ENCODE assay signal across 32 cellular contexts in genomic region chr7:93429563-93429962, GRCh38.
"Had no signal": no experiment of that assay in that cellular context is flagged by ENCODE, and none has a peak within 500 bp of the region (broad histone marks: within the 10 kb centered on the region; RNA-seq: fewer than 3 reads in every experiment).

No MANE protein-coding gene starts in this region.

- H3K27me3 ChIP-seq: adrenal gland, ascending aorta, cardiac muscle cell had no signal

- H3K27ac Mint-ChIP-seq: activated B cell treated with CpG ODN at 0.5 μM for 24 hours; activated CD4-positive, alpha-beta memory T cell treated with anti-CD3 and anti-CD28 coated beads for 36 hours; activated CD4-positive, alpha-beta T cell treated with anti-CD3 and anti-CD28 coated beads, Interleukin-2, amount 10 ng/mL, durations not matched to agents 24 days and 14 days; activated naive CD4-positive, alpha-beta T cell treated with anti-CD3 and anti-CD28 coated beads for 36 hours; activated naive CD4-positive, alpha-beta T cell treated with anti-CD3 and anti-CD28 coated beads, Interleukin-2, amount 50 U/mL, for 72 hours; activated naive CD8-positive, alpha-beta T cell treated with anti-CD3 and anti-CD28 coated beads, Interleukin-2, amount 10 ng/mL, durations not matched to agents 7 days and 5 days; activated T-cell treated with anti-CD3 and anti-CD28 coated beads, Interleukin-2, amount 50 U/mL, for 72 hours; activated T-helper 1 cell treated with anti-CD3 and anti-CD28 coated beads, Interleukin-12 subunit alpha, Interleukin-12 subunit beta, Interleukin-2, Interleukin-4 antibody, amounts not matched to agents 30 ng/mL and 10 ng/mL and 1 ng/mL, durations not matched to agents 14 hours and 24 hours and 36 hours; activated T-helper 17 cell treated with anti-CD3 and anti-CD28 coated beads, Interleukin-2, amount 50 U/mL, for 72 hours; brain; T-helper 17 cell had no signal

- ATAC-seq: activated naive CD4-positive, alpha-beta T cell treated with anti-CD3 and anti-CD28 coated beads, Interleukin-2, amount 50 U/mL, for 72 hours; activated T-cell treated with anti-CD3 and anti-CD28 coated beads, Interleukin-2, amount 50 U/mL, for 4 hours; activated T-cell treated with anti-CD3 and anti-CD28 coated beads, Interleukin-2, amount 50 U/mL, for 72 hours; activated T-helper 17 cell treated with anti-CD3 and anti-CD28 coated beads, Interleukin-2, amount 50 U/mL, for 72 hours; T-cell; T-helper 17 cell had no signal

- H3K36me3 Mint-ChIP-seq: activated CD4-positive, alpha-beta memory T cell treated with anti-CD3 and anti-CD28 coated beads for 36 hours; activated naive CD4-positive, alpha-beta T cell treated with anti-CD3 and anti-CD28 coated beads, Interleukin-2, amount 50 U/mL, for 72 hours; brain; T-cell had no signal

- H3K4me1 Mint-ChIP-seq: activated T-helper 17 cell treated with anti-CD3 and anti-CD28 coated beads, Interleukin-2, amount 50 U/mL, for 72 hours; brain had no signal

- H3K27ac ChIP-seq: adrenal gland, ascending aorta, cardiac muscle cell, VCaP had no signal

- H3K9me3 Mint-ChIP-seq: activated B cell treated with CpG ODN at 0.5 μM for 24 hours; activated CD4-positive, alpha-beta memory T cell treated with anti-CD3 and anti-CD28 coated beads for 36 hours; activated CD4-positive, alpha-beta T cell treated with anti-CD3 and anti-CD28 coated beads, Interleukin-2, amount 10 ng/mL, durations not matched to agents 24 days and 14 days; activated naive CD4-positive, alpha-beta T cell treated with anti-CD3 and anti-CD28 coated beads for 36 hours; activated naive CD4-positive, alpha-beta T cell treated with anti-CD3 and anti-CD28 coated beads, Interleukin-2, amount 50 U/mL, for 72 hours; activated naive CD8-positive, alpha-beta T cell treated with anti-CD3 and anti-CD28 coated beads, Interleukin-2, amount 10 ng/mL, durations not matched to agents 7 days and 5 days; activated T-cell treated with anti-CD3 and anti-CD28 coated beads, Interleukin-2, amount 50 U/mL, for 4 hours; activated T-cell treated with anti-CD3 and anti-CD28 coated beads, Interleukin-2, amount 50 U/mL, for 72 hours; activated T-helper 1 cell treated with anti-CD3 and anti-CD28 coated beads, Interleukin-12 subunit alpha, Interleukin-12 subunit beta, Interleukin-2, Interleukin-4 antibody, amounts not matched to agents 30 ng/mL and 10 ng/mL and 1 ng/mL, durations not matched to agents 14 hours and 24 hours and 36 hours; activated T-helper 17 cell treated with anti-CD3 and anti-CD28 coated beads, Interleukin-2, amount 50 U/mL, for 72 hours; brain; central memory CD8-positive, alpha-beta T cell; T-cell had no signal

- H3K4me1 ChIP-seq: adrenal gland, ascending aorta had no signal

- DNase-seq: activated B cell treated with CpG ODN at 0.5 μM for 24 hours; activated CD4-positive, alpha-beta memory T cell treated with anti-CD3 and anti-CD28 coated beads for 36 hours; activated CD4-positive, alpha-beta T cell treated with anti-CD3 and anti-CD28 coated beads for 4 hours; activated CD4-positive, alpha-beta T cell treated with anti-CD3 and anti-CD28 coated beads, Interleukin-2, amount 10 ng/mL, durations not matched to agents 24 days and 14 days; activated CD4-positive, alpha-beta T cell treated with anti-CD3 and anti-CD28 coated beads, Interleukin-2, amount 50 U/mL, for 1 hour; activated CD4-positive, alpha-beta T cell treated with anti-CD3 and anti-CD28 coated beads, Interleukin-2, amount 50 U/mL, for 4 hours; activated CD4-positive, CD25-positive, alpha-beta regulatory T cell treated with anti-CD3 and anti-CD28 coated beads, Interleukin-2, amount 50 U/mL, for 72 hours; activated effector memory CD4-positive, alpha-beta T cell treated with anti-CD3 and anti-CD28 coated beads, Interleukin-2, amount 50 U/mL, for 16 hours; activated gamma-delta T cell treated with Interleukin-2 at 50 U/mL for 16 hours; activated naive CD4-positive, alpha-beta T cell; activated naive CD4-positive, alpha-beta T cell treated with anti-CD3 and anti-CD28 coated beads for 36 hours; activated naive CD4-positive, alpha-beta T cell treated with anti-CD3 and anti-CD28 coated beads, Interleukin-2, amount 50 U/mL, for 16 hours; activated naive CD8-positive, alpha-beta T cell treated with anti-CD3 and anti-CD28 coated beads, Interleukin-2, amount 10 ng/mL, durations not matched to agents 7 days and 5 days; activated T-cell treated with anti-CD3 and anti-CD28 coated beads for 4 hours; activated T-cell treated with anti-CD3 and anti-CD28 coated beads, Interleukin-2, amount 50 U/mL, for 1 hour; activated T-cell treated with anti-CD3 and anti-CD28 coated beads, Interleukin-2, amount 50 U/mL, for 4 hours; activated T-cell treated with anti-CD3 and anti-CD28 coated beads, Interleukin-2, amount 50 U/mL, for 72 hours; adrenal gland; amniotic stem cell; caudate nucleus; cerebellar nuclear complex; T-cell; T-helper 17 cell; T-helper 9 cell had no signal

- H3K4me3 ChIP-seq: adrenal gland, ascending aorta, cardiac muscle cell had no signal

- H3K27me3 Mint-ChIP-seq: activated B cell treated with CpG ODN at 0.5 μM for 24 hours; activated CD4-positive, alpha-beta memory T cell treated with anti-CD3 and anti-CD28 coated beads for 36 hours; activated naive CD8-positive, alpha-beta T cell treated with anti-CD3 and anti-CD28 coated beads, Interleukin-2, amount 10 ng/mL, durations not matched to agents 7 days and 5 days; brain; central memory CD8-positive, alpha-beta T cell; T-cell had no signal

- H3K4me3 Mint-ChIP-seq: activated B cell treated with CpG ODN at 0.5 μM for 24 hours; activated CD4-positive, alpha-beta memory T cell treated with anti-CD3 and anti-CD28 coated beads for 36 hours; activated CD4-positive, alpha-beta T cell treated with anti-CD3 and anti-CD28 coated beads, Interleukin-2, amount 10 ng/mL, durations not matched to agents 24 days and 14 days; activated naive CD4-positive, alpha-beta T cell treated with anti-CD3 and anti-CD28 coated beads for 36 hours; activated naive CD8-positive, alpha-beta T cell treated with anti-CD3 and anti-CD28 coated beads, Interleukin-2, amount 10 ng/mL, durations not matched to agents 7 days and 5 days; activated T-cell treated with anti-CD3 and anti-CD28 coated beads, Interleukin-2, amount 50 U/mL, for 4 hours; activated T-cell treated with anti-CD3 and anti-CD28 coated beads, Interleukin-2, amount 50 U/mL, for 72 hours; activated T-helper 1 cell treated with anti-CD3 and anti-CD28 coated beads, Interleukin-12 subunit alpha, Interleukin-12 subunit beta, Interleukin-2, Interleukin-4 antibody, amounts not matched to agents 30 ng/mL and 10 ng/mL and 1 ng/mL, durations not matched to agents 14 hours and 24 hours and 36 hours; activated T-helper 17 cell treated with anti-CD3 and anti-CD28 coated beads, Interleukin-2, amount 50 U/mL, for 72 hours; brain; central memory CD8-positive, alpha-beta T cell; T-cell; T-helper 17 cell had no signal

- H3K36me3 ChIP-seq: adrenal gland, ascending aorta, cardiac muscle cell had no signal

- H3K9me3 ChIP-seq: adrenal gland, ascending aorta had no signal
